In genomic region chr6:127481628-127482027, GRCh38 we compare ENCODE assay signal across 1 cellular context.
TF ChIP-seq lines count a peak whose summit lies in the region.

No MANE protein-coding gene starts in this region.

TF ChIP-seq in A549, 52 proteins besides CTCF, POLR2A, EP300 and RAD21:
- no peak for TF ChIP-seq KDM1A (IDR thresholded peaks at IDR 0.05; ENCODE audit: low read depth)
- TF ChIP-seq TFCP2L1 (CRISPR knock-in tag; IDR thresholded peaks at IDR 0.05): no peak
- TF ChIP-seq PBX3 (IDR thresholded peaks at IDR 0.05): no peak
